In the genomic region with DNA sequence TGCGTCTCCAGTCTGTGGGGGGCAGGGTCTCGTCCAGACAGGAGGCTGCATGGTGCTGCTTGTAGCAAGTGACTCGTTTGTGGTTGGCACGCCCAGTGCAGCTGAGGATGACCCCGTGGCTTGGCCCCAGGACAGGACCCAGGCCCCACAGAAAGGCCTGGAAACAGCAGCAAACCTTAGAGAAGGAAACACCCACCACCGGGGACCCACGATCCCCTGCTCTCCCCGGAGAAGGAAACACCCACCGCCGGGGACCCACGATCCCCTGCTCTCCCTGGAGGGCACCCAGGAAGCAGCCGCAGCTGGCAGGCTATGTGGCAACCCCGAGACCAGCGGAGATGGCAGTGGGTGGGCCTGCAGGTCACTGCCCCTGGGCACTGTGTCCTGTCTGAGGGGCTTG, we compare ENCODE assay signal across 27 cellular contexts. TPM values are rescaled to one million over a fixed set of nuclear protein-coding genes. Genes with fewer than 3 reads are reported as not detected.
DNase-seq lines count a peak whose midpoint lies in the region; ATAC-seq, FAIRE-seq and TF ChIP-seq lines count a peak whose summit lies in the region.
"Had no signal": no experiment of that assay in that cellular context is flagged by ENCODE, and none has a peak within 500 bp of the region (broad histone marks: within the 10 kb centered on the region; RNA-seq: fewer than 3 reads in every experiment).

No MANE protein-coding gene starts in this region.

- H3K36me3 ChIP-seq in esophagus muscularis mucosa (peaks cover 11 to 55% (median 40%) of the 10 kb centered on the region in 4 donors), BE2C (peaks cover 9% of the 10 kb centered on the region)
- H3K36me3 ChIP-seq: neutrophil had no signal

- peaks cover 4% of the 10 kb centered on the region for H3K36me3 Mint-ChIP-seq in osteocyte (ENCODE audit: unreplicated experiment)
- H3K36me3 Mint-ChIP-seq in CD4-positive, alpha-beta T cell (ENCODE audit: low read depth), result peaks cover 16% of the 10 kb centered on the region

- no peak for TF ChIP-seq POLR2A in esophagus muscularis mucosa (IDR thresholded peaks at IDR 0.05; ENCODE audit: low read depth)

- TF ChIP-seq CTCF in AG10803 (conservative IDR thresholded peaks at IDR 0.05; ENCODE audit: low read length) (no peak), esophagus muscularis mucosa (IDR thresholded peaks at IDR 0.05) (no peak), osteocyte (IDR thresholded peaks at IDR 0.05) (no peak), BE2C (IDR thresholded peaks at IDR 0.05; ENCODE audit: low read depth, low read length) (no peak)
- TF ChIP-seq CTCF in CD4-positive, alpha-beta T cell (IDR thresholded peaks at IDR 0.05), result no peak

- peaks cover 4% of the 10 kb centered on the region for H3K4me1 Mint-ChIP-seq in osteocyte (ENCODE audit: unreplicated experiment)
- H3K4me1 Mint-ChIP-seq in CD4-positive, alpha-beta T cell (ENCODE audit: low read depth), result no peaks in the 10 kb centered on the region
- H3K4me1 Mint-ChIP-seq: activated naive CD8-positive, alpha-beta T cell treated with anti-CD3 and anti-CD28 coated beads, Interleukin-2, amount 50 U/mL, for 24 hours had no signal

- POLR2A ChIA-PET in CD4-positive, alpha-beta T cell (lab: Charles Lee), result no interaction called here

- H3K4me1 ChIP-seq in esophagus muscularis mucosa (peaks cover 31 to 53% (median 37%) of the 10 kb centered on the region in 4 donors), BE2C (no peaks in the 10 kb centered on the region)

- CTCF ChIA-PET in CD4-positive, alpha-beta T cell (lab: Charles Lee), result interaction anchor here (0.8 to 1.4 kb wide), 2 partner anchors 10 to 69 kb away, joined by 3 to 4 read pairs; no protein-coding TSS in a partner anchor

- H3K27ac ChIP-seq in esophagus muscularis mucosa (replicated peaks in 1 of 4), result peak overlapping the region; percentile 38 to 57 (median 48)
- H3K27ac ChIP-seq in CD4-positive, alpha-beta T cell (ENCODE audit: low read depth, low read length), result no peak overlapping the region
- H3K27ac ChIP-seq: body of pancreas, neutrophil, SK-N-MC, thoracic aorta had no signal

- FAIRE-seq in HTR-8/SVneo (lab: Jason Lieb, UNC), result peak; percentile 28
- FAIRE-seq: colon, H1, islet of Langerhans had no signal

- TF ChIP-seq EP300 in esophagus muscularis mucosa (IDR thresholded peaks at IDR 0.05), result no peak

- intact Hi-C loops in esophagus muscularis mucosa (cut with DNase I), result no loop called here
- intact Hi-C loops in CD4-positive, alpha-beta T cell (cut with DNase I, micrococcal nuclease), result loop anchor here (2.0 to 10.0 kb wide), 4 partner anchors 69 to 629 kb away; a partner anchor contains a TSS

- 75% methylated on average over 9 of the region's 14 CpGs for WGBS in esophagus muscularis mucosa

- no peak overlapping the region for H3K4me3 Mint-ChIP-seq in osteocyte (ENCODE audit: unreplicated experiment)
- H3K4me3 Mint-ChIP-seq in CD4-positive, alpha-beta T cell, result no peak overlapping the region
- H3K4me3 Mint-ChIP-seq: activated naive CD8-positive, alpha-beta T cell treated with anti-CD3 and anti-CD28 coated beads, Interleukin-2, amount 50 U/mL, for 24 hours; effector memory CD8-positive, alpha-beta T cell; stimulated activated naive B cell treated with anti-CD40 and anti-IgM and Interleukin-4, amounts not matched to agents 10 μg/mL and 1 μg/mL and 100 μg/mL, for 72 hours had no signal

- peak overlapping the region; percentile 23 for H3K27ac Mint-ChIP-seq in osteocyte (ENCODE audit: unreplicated experiment)
- H3K27ac Mint-ChIP-seq in CD4-positive, alpha-beta T cell, result no peak overlapping the region
- H3K27ac Mint-ChIP-seq: activated naive CD8-positive, alpha-beta T cell treated with anti-CD3 and anti-CD28 coated beads, Interleukin-2, amount 50 U/mL, for 24 hours; effector memory CD8-positive, alpha-beta T cell had no signal

- H3K27me3 ChIP-seq in esophagus muscularis mucosa, result no peaks in the 10 kb centered on the region
- H3K27me3 ChIP-seq in BE2C, result no peaks in the 10 kb centered on the region
- no peaks in the 10 kb centered on the region for H3K27me3 ChIP-seq in CD4-positive, alpha-beta T cell (ENCODE audit: control insufficient read depth, insufficient read depth, low read length)
- H3K27me3 ChIP-seq: body of pancreas, neutrophil had no signal

- H3K9me3 Mint-ChIP-seq in osteocyte (ENCODE audit: unreplicated experiment), result no peaks in the 10 kb centered on the region
- no peaks in the 10 kb centered on the region for H3K9me3 Mint-ChIP-seq in CD4-positive, alpha-beta T cell
- H3K9me3 Mint-ChIP-seq: activated naive CD8-positive, alpha-beta T cell treated with anti-CD3 and anti-CD28 coated beads, Interleukin-2, amount 50 U/mL, for 24 hours; effector memory CD8-positive, alpha-beta T cell; stimulated activated naive B cell treated with anti-CD40 and anti-IgM and Interleukin-4, amounts not matched to agents 10 μg/mL and 1 μg/mL and 100 μg/mL, for 72 hours had no signal

- DNase-seq in AG10803 (ENCODE audit: low read depth) (peak; percentile 9), HTR-8/SVneo (ENCODE audit: insufficient read length, low spot score) (no peak), esophagus muscularis mucosa (ENCODE audit: extremely low spot score) (no peak), osteocyte (ENCODE audit: extremely low spot score, unreplicated experiment) (no peak), BE2C (no peak), HuH-7.5 (ENCODE audit: low spot score) (no peak), OCI-M1 (lab: John Stamatoyannopoulos, UW) (no peak)
- no peak for DNase-seq in CD4-positive, alpha-beta T cell
- DNase-seq: activated CD4-positive, alpha-beta T cell treated with anti-CD3 and anti-CD28 coated beads for 4 hours; activated CD8-positive, alpha-beta memory T cell treated with anti-CD3 and anti-CD28 coated beads for 24 hours; activated naive CD8-positive, alpha-beta T cell treated with anti-CD3 and anti-CD28 coated beads, Interleukin-2, amount 50 U/mL, for 24 hours; activated T-cell treated with anti-CD3 and anti-CD28 coated beads, Interleukin-2, amount 50 U/mL, for 1 hour; effector memory CD8-positive, alpha-beta T cell; Karpas-422; NCI-H187 treated with DMSO at 0.1 percent for 48 hours; NCI-H526 treated with DMSO at 0.1 percent for 48 hours; stimulated activated CD4-positive, alpha-beta T cell treated with anti-CD3 and anti-CD28 coated beads, Interleukin-4, amount 100 ng/mL, for 1 hour; stimulated activated naive B cell treated with anti-CD40 and anti-IgM and Interleukin-4, amounts not matched to agents 10 μg/mL and 1 μg/mL and 100 μg/mL, for 72 hours; T-helper 2 cell had no signal

- H3K4me3 ChIP-seq in AG10803 (ENCODE audit: low read length) (no peak overlapping the region), esophagus muscularis mucosa (no peak overlapping the region), BE2C (ENCODE audit: low read depth, low read length) (no peak overlapping the region)
- H3K4me3 ChIP-seq: body of pancreas, SK-N-MC, thoracic aorta had no signal

- ATAC-seq in CD4-positive, alpha-beta T cell (ENCODE audit: poor library complexity), result no peak
- ATAC-seq: activated naive CD8-positive, alpha-beta T cell treated with anti-CD3 and anti-CD28 coated beads, Interleukin-2, amount 50 U/mL, for 24 hours; esophagus mucosa had no signal

- no peaks in the 10 kb centered on the region for H3K27me3 Mint-ChIP-seq in osteocyte (ENCODE audit: unreplicated experiment)
- H3K27me3 Mint-ChIP-seq in CD4-positive, alpha-beta T cell, result no peaks in the 10 kb centered on the region
- H3K27me3 Mint-ChIP-seq: activated naive CD8-positive, alpha-beta T cell treated with anti-CD3 and anti-CD28 coated beads, Interleukin-2, amount 50 U/mL, for 24 hours; effector memory CD8-positive, alpha-beta T cell; stimulated activated naive B cell treated with anti-CD40 and anti-IgM and Interleukin-4, amounts not matched to agents 10 μg/mL and 1 μg/mL and 100 μg/mL, for 72 hours had no signal

- no peaks in the 10 kb centered on the region for H3K9me3 ChIP-seq in esophagus muscularis mucosa
- no peaks in the 10 kb centered on the region for H3K9me3 ChIP-seq in BE2C
- H3K9me3 ChIP-seq in CD4-positive, alpha-beta T cell (ENCODE audit: control insufficient read depth, low read length), result no peaks in the 10 kb centered on the region
- H3K9me3 ChIP-seq: body of pancreas, neutrophil, thoracic aorta had no signal

RNA-seq across cellular contexts. Expression of a gene that starts 8.3 kb away (rescaled TPM):
- total RNA-seq in esophagus muscularis mucosa (1 to 10 TPM in 3 of 4 donors, under 1 TPM in 1; 0.50 to 3.2 (median 1.8) TPM), osteocyte (5.0 and 8.3 TPM in 2 replicates)
- polyA plus RNA-seq in BE2C (2012; ENCODE audit: insufficient read depth, insufficient read length, low read depth), result 3.1 TPM
- 1 to 10 TPM in 1 of 2 experiments, under 1 TPM in 1; 0.74 to 1.2 TPM for total RNA-seq in CD4-positive, alpha-beta T cell

RNA-seq across cellular contexts. Expression of a gene that starts 58.1 kb away (rescaled TPM):
- total RNA-seq in esophagus muscularis mucosa (100 to 1,000 TPM in 2 of 4 donors, 10 to 100 TPM in 2; 68.8 to 173 (median 102) TPM), osteocyte (34.7 and 40.5 TPM in 2 replicates)
- 36.7 TPM for polyA plus RNA-seq in BE2C (2012; ENCODE audit: insufficient read depth, insufficient read length, low read depth)
- 10 to 100 TPM; 35.7 to 38.9 TPM for total RNA-seq in CD4-positive, alpha-beta T cell
